In genomic region chr2:150789376-150789905, GRCh38 we compare ENCODE assay signal across 24 cellular contexts.
"Had no signal": no experiment of that assay in that cellular context is flagged by ENCODE, and none has a peak within 500 bp of the region (broad histone marks: within the 10 kb centered on the region; RNA-seq: fewer than 3 reads in every experiment).

No MANE protein-coding gene starts in this region.

- DNase-seq: activated B cell treated with CpG ODN at 0.5 μM for 24 hours; activated CD4-positive, alpha-beta T cell treated with anti-CD3 and anti-CD28 coated beads for 1 hour; activated CD4-positive, alpha-beta T cell treated with anti-CD3 and anti-CD28 coated beads, Interleukin-2, amount 10 ng/mL, durations not matched to agents 24 days and 14 days; activated CD4-positive, alpha-beta T cell treated with anti-CD3 and anti-CD28 coated beads, Interleukin-2, amount 50 U/mL, for 48 hours; activated CD8-positive, alpha-beta memory T cell treated with anti-CD3 and anti-CD28 coated beads, Interleukin-2, amount 10 ng/mL, durations not matched to agents 7 days and 5 days; activated effector memory CD4-positive, alpha-beta T cell treated with anti-CD3 and anti-CD28 coated beads, Interleukin-2, amount 50 U/mL, for 16 hours; activated naive CD4-positive, alpha-beta T cell treated with Interleukin-2 at 50 U/mL for 16 hours; activated naive CD8-positive, alpha-beta T cell treated with anti-CD3 and anti-CD28 coated beads, Interleukin-2, amount 50 U/mL, for 24 hours; activated T-cell treated with anti-CD3 and anti-CD28 coated beads, Interleukin-2, amount 50 U/mL, for 4 hours; central memory CD4-positive, alpha-beta T cell; KG1; NCI-H1048; NCI-H146; NCI-H187 treated with DMSO at 0.1 percent for 48 hours; NCI-H2171; NCI-H2227 treated with DMSO at 0.1 percent for 48 hours; NCI-H510A; NCI-H69; NK-92 treated with Interleukin-12 subunit alpha and Interleukin-12 subunit beta, amount 100 ng/mL, for 24 hours; OCI-M1; Peyer's patch; SHP77 treated with DMSO at 0.1 percent for 48 hours had no signal

- ATAC-seq: activated CD8-positive, alpha-beta memory T cell treated with anti-CD3 and anti-CD28 coated beads, Interleukin-2, amount 10 ng/mL, durations not matched to agents 7 days and 5 days; activated naive CD4-positive, alpha-beta T cell treated with anti-CD3 and anti-CD28 coated beads, Interleukin-2, amount 50 U/mL, for 72 hours; activated naive CD8-positive, alpha-beta T cell treated with anti-CD3 and anti-CD28 coated beads, Interleukin-2, amount 50 U/mL, for 24 hours; activated T-cell treated with anti-CD3 and anti-CD28 coated beads, Interleukin-2, amount 50 U/mL, for 4 hours had no signal

- H3K4me1 ChIP-seq: Peyer's patch had no signal

- H3K27ac ChIP-seq: Peyer's patch, RWPE1 had no signal

- H3K36me3 ChIP-seq: Peyer's patch had no signal

- H3K27me3 ChIP-seq: Peyer's patch had no signal

- H3K9me3 ChIP-seq: Peyer's patch had no signal

- H3K4me3 ChIP-seq: Peyer's patch had no signal
